Comparison of ENCODE assay signal across 8 cellular contexts in the genomic region with DNA sequence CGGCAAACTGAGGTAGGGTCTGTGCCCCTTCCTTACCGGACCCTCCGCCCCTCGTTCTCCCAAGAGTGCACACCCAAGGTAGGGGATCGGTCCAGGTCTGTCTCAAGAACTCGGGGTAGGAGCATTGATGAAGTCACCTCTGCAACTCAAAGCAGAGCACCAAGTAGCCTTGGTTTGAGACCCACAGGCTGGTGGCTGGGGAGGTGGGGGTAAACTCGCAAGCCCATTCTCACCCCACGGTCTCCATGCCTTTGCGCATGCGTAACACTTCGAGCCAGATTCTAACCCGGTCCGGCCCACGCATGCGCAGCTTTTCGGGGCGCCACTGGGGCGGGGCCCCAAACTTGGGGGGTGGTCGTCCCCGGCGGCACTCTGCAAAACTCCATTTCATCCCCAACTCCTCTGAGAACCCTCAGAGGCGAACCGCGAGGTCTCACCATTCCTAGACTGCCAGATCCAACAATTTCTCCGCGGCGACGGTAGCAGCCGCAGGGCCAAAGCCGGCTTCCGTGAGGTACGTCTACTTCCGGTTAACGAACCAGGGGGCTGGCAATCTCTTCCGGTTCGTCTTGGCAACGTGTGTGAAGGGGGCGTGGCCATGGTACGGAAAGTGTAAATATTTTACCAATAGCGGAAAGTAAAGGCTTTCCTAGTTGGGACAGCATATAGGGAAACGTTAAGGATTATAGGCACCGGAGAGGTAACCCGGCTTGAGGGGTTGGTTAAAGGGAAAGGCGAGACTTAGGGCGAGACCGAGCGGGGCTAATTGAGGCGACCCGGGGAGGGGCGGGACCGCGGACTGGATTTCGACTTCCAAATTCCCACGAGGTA. TPM values are rescaled to one million over a fixed set of nuclear protein-coding genes. Genes with fewer than 3 reads are reported as not detected.
DNase-seq lines count a peak whose midpoint lies in the region; ATAC-seq and TF ChIP-seq lines count a peak whose summit lies in the region.

TSS of gene MCRS1 (minus strand) at position 532 of the 831 bp plus-strand sequence. CDS start 1,411 bp downstream, outside the sequence.

- H3K27ac Mint-ChIP-seq in T-helper 17 cell, result peak within 1 kb of the TSS; percentile 99

- H3K36me3 ChIP-seq in right atrium auricular region (peaks cover 18% of the 10 kb centered on the region), uterus (no peaks in the 10 kb centered on the region)

- H3K27ac ChIP-seq in angular gyrus (ENCODE audit: low read depth, low read length), result peak within 1 kb of the TSS; percentile 98
- peak within 1 kb of the TSS; percentile 91 for H3K27ac ChIP-seq in right atrium auricular region
- peak within 1 kb of the TSS; percentile 88 to 95 for H3K27ac ChIP-seq in uterus

- H3K9me3 ChIP-seq in T-helper 17 cell (ENCODE audit: control insufficient read depth, low read length, poor library complexity, severe bottlenecking) (no peaks in the 10 kb centered on the region), right atrium auricular region (no peaks in the 10 kb centered on the region), uterus (no peaks in the 10 kb centered on the region)

- DNase-seq in GM13976 (ENCODE audit: low spot score) (peak; percentile 96), NCI-H1694 treated with DMSO at 0.1 percent for 48 hours (lab: John Stamatoyannopoulos, UW) (peak; percentile 81), T-helper 17 cell (peak; percentile 80 to 86 (median 83)), right atrium auricular region (ENCODE audit: low spot score) (peak; percentile 86), pulmonary artery endothelial cell (ENCODE audit: low read depth, low spot score) (peak; percentile 78), uterus (peak; percentile 84 to 90)

- in situ Hi-C loops in GM13976 (cut with MboI; ENCODE audit: low sequenced_read_pairs, unreplicated experiment), result no loop called here

- TF ChIP-seq CTCF in GM13976 (IDR thresholded peaks at IDR 0.05; ENCODE audit: borderline replicate concordance, control extremely low read depth, extremely low read depth, insufficient read depth, missing control alignments) (no peak), right atrium auricular region (IDR thresholded peaks at IDR 0.05) (no peak), uterus (IDR thresholded peaks at IDR 0.05) (no peak)

- H3K4me3 ChIP-seq in right atrium auricular region, result peak within 1 kb of the TSS; percentile 71 to 82
- peak within 1 kb of the TSS; percentile 84 to 98 for H3K4me3 ChIP-seq in uterus

- no peaks in the 10 kb centered on the region for H3K27me3 Mint-ChIP-seq in T-helper 17 cell

- ATAC-seq in HG02870 (IDR thresholded peaks at IDR 0.05; ENCODE audit: unreplicated experiment), result peak; percentile 88
- ATAC-seq in T-helper 17 cell, result peak; percentile 89

- peaks cover 0 to 58% of the 10 kb centered on the region in 2 donors for H3K4me1 ChIP-seq in right atrium auricular region
- no peaks in the 10 kb centered on the region for H3K4me1 ChIP-seq in uterus

- H3K27me3 ChIP-seq in right atrium auricular region (no peaks in the 10 kb centered on the region), uterus (no peaks in the 10 kb centered on the region)

- H3K4me1 Mint-ChIP-seq in T-helper 17 cell, result peaks cover 50% of the 10 kb centered on the region

- TF ChIP-seq POLR2A in uterus (IDR thresholded peaks at IDR 0.05), result peak in 1 of 2 donors; percentile 57

- intact Hi-C loops in uterus (cut with DNase I; ENCODE audit: low total_unique reads), result no loop called here

- peaks cover 6% of the 10 kb centered on the region for H3K36me3 Mint-ChIP-seq in T-helper 17 cell (ENCODE audit: low read depth)

- H3K4me3 Mint-ChIP-seq in T-helper 17 cell, result peak within 1 kb of the TSS; percentile 99

RNA-seq across cellular contexts. Expression of gene MCRS1, which starts in this region (rescaled TPM):
- 10 to 100 TPM; 78.0 to 92.2 TPM for total RNA-seq in T-helper 17 cell
- total RNA-seq in right atrium auricular region, result 10 to 100 TPM; 81.8 to 82.8 TPM
- total RNA-seq in pulmonary artery endothelial cell, result 76.9 and 79.0 TPM in 2 replicates
- 10 to 100 TPM; 20.0 to 81.2 (median 50.4) TPM for total RNA-seq in uterus

Comparison
In these comparisons a context has a peak if more than half of its experiments do, and no peak if none do; other contexts are left out.
1. Peak in every context shown above with its lines: DNase-seq, ATAC-seq, H3K4me3 ChIP-seq and H3K27ac ChIP-seq.